9 cellular contexts compared by ENCODE assay signal in the genomic region with DNA sequence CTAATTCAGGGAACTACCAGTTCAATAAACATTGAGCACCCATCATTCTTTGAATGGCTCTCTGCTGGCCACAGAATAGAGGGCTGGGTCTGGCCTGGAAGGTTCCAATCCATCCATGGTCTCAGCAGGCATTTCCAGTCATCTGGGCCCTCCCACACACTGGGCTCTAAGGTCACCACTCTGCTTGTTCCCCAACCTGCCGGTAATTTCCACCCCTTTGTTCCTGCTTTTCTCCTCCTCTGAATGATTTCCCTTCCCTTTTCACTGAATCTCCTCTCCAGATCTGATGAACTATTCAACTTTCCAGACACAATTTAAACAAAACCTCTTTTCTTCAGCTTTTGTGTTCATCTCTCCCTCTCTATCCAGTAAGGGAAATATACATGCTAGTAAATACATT. TPM values are rescaled to one million over a fixed set of nuclear protein-coding genes. Genes with fewer than 3 reads are reported as not detected.
A peak's percentile ranks its signal among the peaks of the same experiment; 100 is the strongest.
DNase-seq lines count a peak whose midpoint lies in the region; ATAC-seq and TF ChIP-seq lines count a peak whose summit lies in the region.
"Had no signal": no experiment of that assay in that cellular context is flagged by ENCODE, and none has a peak within 500 bp of the region (broad histone marks: within the 10 kb centered on the region; RNA-seq: fewer than 3 reads in every experiment).

No MANE protein-coding gene starts in this region.

- DNase-seq in CD8-positive, alpha-beta T cell, result no peak
- DNase-seq in HL-60 (ENCODE audit: low read depth in 1 of 2, low spot score in 1 of 2), result peak in 1 of 2 experiments; percentile 12
- DNase-seq in naive thymus-derived CD8-positive, alpha-beta T cell, result no peak
- no peak for DNase-seq in NCI-H526 treated with DMSO at 0.1 percent for 48 hours (lab: John Stamatoyannopoulos, UW)
- DNase-seq in T1000 (lab: John Stamatoyannopoulos, UW), result no peak
- no peak for DNase-seq in D341Med (ENCODE audit: low spot score)
- DNase-seq: activated gamma-delta T cell had no signal

- H3K9me3 Mint-ChIP-seq in CD8-positive, alpha-beta T cell, result no peaks in the 10 kb centered on the region
- no peaks in the 10 kb centered on the region for H3K9me3 Mint-ChIP-seq in activated T-helper 17 cell treated with anti-CD3 and anti-CD28 coated beads, Interleukin-2, amount 50 U/mL, for 72 hours
- H3K9me3 Mint-ChIP-seq in naive thymus-derived CD8-positive, alpha-beta T cell, result no peaks in the 10 kb centered on the region

- peak overlapping the region; percentile 16 for H3K4me3 Mint-ChIP-seq in CD8-positive, alpha-beta T cell
- H3K4me3 Mint-ChIP-seq in activated T-helper 17 cell treated with anti-CD3 and anti-CD28 coated beads, Interleukin-2, amount 50 U/mL, for 72 hours, result peak overlapping the region; percentile 85
- peak overlapping the region in 8 of 10 donors; percentile 12 to 91 (median 42) for H3K4me3 Mint-ChIP-seq in naive thymus-derived CD8-positive, alpha-beta T cell

- intact Hi-C loops in CD8-positive, alpha-beta T cell (cut with DNase I, micrococcal nuclease), result loop anchor here (5.0 to 10.0 kb wide), 4 partner anchors 39 to 1294 kb away; a partner anchor contains a TSS

- no peaks in the 10 kb centered on the region for H3K27me3 ChIP-seq in CD8-positive, alpha-beta T cell (ENCODE audit: insufficient read depth, low read length)
- no peaks in the 10 kb centered on the region for H3K27me3 ChIP-seq in HL-60 (ENCODE audit: insufficient read depth, poor library complexity, severe bottlenecking)

- H3K27me3 Mint-ChIP-seq in CD8-positive, alpha-beta T cell (ENCODE audit: low read depth), result no peaks in the 10 kb centered on the region
- H3K27me3 Mint-ChIP-seq in activated T-helper 17 cell treated with anti-CD3 and anti-CD28 coated beads, Interleukin-2, amount 50 U/mL, for 72 hours, result no peaks in the 10 kb centered on the region
- no peaks in the 10 kb centered on the region for H3K27me3 Mint-ChIP-seq in naive thymus-derived CD8-positive, alpha-beta T cell

- CTCF ChIA-PET in CD8-positive, alpha-beta T cell (lab: Charles Lee), result no interaction called here

- ATAC-seq in CD8-positive, alpha-beta T cell, result no peak
- ATAC-seq in activated T-helper 17 cell treated with anti-CD3 and anti-CD28 coated beads, Interleukin-2, amount 50 U/mL, for 72 hours (replicated peaks), result no peak
- ATAC-seq in naive thymus-derived CD8-positive, alpha-beta T cell, result no peak
- no peak for ATAC-seq in HG03457 (IDR thresholded peaks at IDR 0.05; ENCODE audit: unreplicated experiment)

- no peaks in the 10 kb centered on the region for H3K9me3 ChIP-seq in CD8-positive, alpha-beta T cell (ENCODE audit: low read length)

- H3K36me3 ChIP-seq in CD8-positive, alpha-beta T cell (ENCODE audit: insufficient read depth, low read length), result no peaks in the 10 kb centered on the region

- POLR2A ChIA-PET in CD8-positive, alpha-beta T cell (lab: Charles Lee), result no interaction called here
- POLR2A ChIA-PET in naive thymus-derived CD8-positive, alpha-beta T cell (lab: Charles Lee), result no interaction called here

- H3K27ac ChIP-seq in CD8-positive, alpha-beta T cell (ENCODE audit: low read depth, low read length), result no peak overlapping the region
- H3K27ac ChIP-seq in HL-60 (replicated peaks), result no peak overlapping the region

- peaks cover 74% of the 10 kb centered on the region for H3K4me1 Mint-ChIP-seq in CD8-positive, alpha-beta T cell (ENCODE audit: low read depth)
- peaks cover 43% of the 10 kb centered on the region for H3K4me1 Mint-ChIP-seq in activated T-helper 17 cell treated with anti-CD3 and anti-CD28 coated beads, Interleukin-2, amount 50 U/mL, for 72 hours
- H3K4me1 Mint-ChIP-seq in naive thymus-derived CD8-positive, alpha-beta T cell, result peaks cover 37 to 90% (median 74%) of the 10 kb centered on the region in 4 donors

- H3K4me1 ChIP-seq in CD8-positive, alpha-beta T cell (ENCODE audit: insufficient read depth, low read length), result peaks cover 53% of the 10 kb centered on the region

- no peak overlapping the region for H3K4me3 ChIP-seq in CD8-positive, alpha-beta T cell (ENCODE audit: low read depth, low read length)
- H3K4me3 ChIP-seq in HL-60 (replicated peaks; ENCODE audit: insufficient read depth, low read length), result 0 out of 2 replicates have a peak overlapping the region, but pooled peaks have one; percentile 4

- H3K27ac Mint-ChIP-seq in CD8-positive, alpha-beta T cell, result peak overlapping the region; percentile 66
- H3K27ac Mint-ChIP-seq in activated T-helper 17 cell treated with anti-CD3 and anti-CD28 coated beads, Interleukin-2, amount 50 U/mL, for 72 hours, result peak overlapping the region; percentile 84
- peak overlapping the region in 1 of 10 donors; percentile 9 for H3K27ac Mint-ChIP-seq in naive thymus-derived CD8-positive, alpha-beta T cell

- peaks cover 17% of the 10 kb centered on the region for H3K36me3 Mint-ChIP-seq in CD8-positive, alpha-beta T cell
- H3K36me3 Mint-ChIP-seq in activated T-helper 17 cell treated with anti-CD3 and anti-CD28 coated beads, Interleukin-2, amount 50 U/mL, for 72 hours (ENCODE audit: low read depth), result peaks cover 59% of the 10 kb centered on the region
- H3K36me3 Mint-ChIP-seq in naive thymus-derived CD8-positive, alpha-beta T cell, result peaks cover 0 to 6% (median 0%) of the 10 kb centered on the region in 3 donors

- no peak for TF ChIP-seq CTCF in CD8-positive, alpha-beta T cell (IDR thresholded peaks at IDR 0.05)
- TF ChIP-seq CTCF in HL-60 (IDR thresholded peaks at IDR 0.05; ENCODE audit: insufficient read depth, low read length), result no peak

RNA-seq across cellular contexts. Expression of a gene that starts 2.6 kb away (rescaled TPM):
- 10 to 100 TPM; 23.2 to 23.8 TPM for total RNA-seq in CD8-positive, alpha-beta T cell
- 10 to 100 TPM; 40.4 to 94.2 TPM for total RNA-seq in activated T-helper 17 cell treated with anti-CD3 and anti-CD28 coated beads, Interleukin-2, amount 50 U/mL, for 72 hours
- total RNA-seq in naive thymus-derived CD8-positive, alpha-beta T cell, result 10 to 100 TPM; 33.4 to 34.1 TPM
- polyA plus RNA-seq in naive thymus-derived CD8-positive, alpha-beta T cell, result 10 to 100 TPM; 76.9 to 83.4 (median 81.6) TPM

RNA-seq across cellular contexts. Expression of a gene that starts 3.0 kb away (rescaled TPM):
- 1 to 10 TPM; 3.9 TPM for total RNA-seq in CD8-positive, alpha-beta T cell
- total RNA-seq in activated T-helper 17 cell treated with anti-CD3 and anti-CD28 coated beads, Interleukin-2, amount 50 U/mL, for 72 hours, result 10 to 100 TPM; 10.0 to 10.2 TPM
- total RNA-seq in naive thymus-derived CD8-positive, alpha-beta T cell, result 10 to 100 TPM; 12.3 to 13.6 TPM
- polyA plus RNA-seq in naive thymus-derived CD8-positive, alpha-beta T cell, result 10 to 100 TPM; 11.9 to 14.7 (median 13.6) TPM

Comparison
In these comparisons a context has a peak if more than half of its experiments do, and no peak if none do; other contexts are left out.
1. H3K4me3 Mint-ChIP-seq: peak in every context shown above with its lines; median percentile 85 in activated T-helper 17 cell treated with anti-CD3 and anti-CD28 coated beads, Interleukin-2, amount 50 U/mL, for 72 hours; 42 in naive thymus-derived CD8-positive, alpha-beta T cell; 16 in CD8-positive, alpha-beta T cell.